Comparison of ENCODE assay signal across 28 cellular contexts in genomic region chr11:74212533-74212932, GRCh38.
"Had no signal": no experiment of that assay in that cellular context is flagged by ENCODE, and none has a peak within 500 bp of the region (broad histone marks: within the 10 kb centered on the region; RNA-seq: fewer than 3 reads in every experiment).

No MANE protein-coding gene starts in this region.

- H3K4me3 ChIP-seq: Peyer's patch had no signal

- H3K27ac ChIP-seq: Peyer's patch, WERI-Rb-1 had no signal

- H3K27me3 ChIP-seq: Peyer's patch had no signal

- DNase-seq: activated CD4-positive, alpha-beta T cell treated with anti-CD3 and anti-CD28 coated beads, Interleukin-2, amount 10 ng/mL, durations not matched to agents 24 days and 14 days; activated CD4-positive, alpha-beta T cell treated with anti-CD3 and anti-CD28 coated beads, Interleukin-2, amount 50 U/mL, for 4 hours; activated CD8-positive, alpha-beta T cell treated with anti-CD3 and anti-CD28 coated beads for 36 hours; activated gamma-delta T cell; activated naive CD4-positive, alpha-beta T cell treated with Interleukin-2 at 50 U/mL for 16 hours; activated naive CD8-positive, alpha-beta T cell treated with anti-CD3 and anti-CD28 coated beads, Interleukin-2, amount 10 ng/mL, durations not matched to agents 7 days and 5 days; activated T-cell treated with anti-CD3 and anti-CD28 coated beads, Interleukin-2, amount 50 U/mL, for 1 hour; anterior cingulate cortex; cerebellar nuclear complex; NCI-H1092 treated with DMSO at 0.1 percent for 48 hours; NCI-H1417; NCI-H146; NCI-H187; NCI-H2029 treated with DMSO at 0.1 percent for 48 hours; NCI-H2107; NCI-H2171; NCI-H510A; NCI-H526; NCI-H748 treated with DMSO at 0.1 percent for 48 hours; NK-92 treated with Interleukin-12 subunit alpha and Interleukin-12 subunit beta, amount 100 ng/mL, for 24 hours; PC-3; Peyer's patch; RPMI8226; SIG-M5; T-cell; T-helper 17 cell; WERI-Rb-1 had no signal

- H3K4me1 ChIP-seq: Peyer's patch had no signal

- ATAC-seq: activated CD8-positive, alpha-beta T cell treated with anti-CD3 and anti-CD28 coated beads for 36 hours; PC-3; SK-N-SH treated with all-trans-retinoic acid at 6 μM for 48 hours; T-cell; T-helper 17 cell had no signal

- H3K9me3 ChIP-seq: Peyer's patch had no signal
